13 cellular contexts compared by ENCODE assay signal in the genomic region with DNA sequence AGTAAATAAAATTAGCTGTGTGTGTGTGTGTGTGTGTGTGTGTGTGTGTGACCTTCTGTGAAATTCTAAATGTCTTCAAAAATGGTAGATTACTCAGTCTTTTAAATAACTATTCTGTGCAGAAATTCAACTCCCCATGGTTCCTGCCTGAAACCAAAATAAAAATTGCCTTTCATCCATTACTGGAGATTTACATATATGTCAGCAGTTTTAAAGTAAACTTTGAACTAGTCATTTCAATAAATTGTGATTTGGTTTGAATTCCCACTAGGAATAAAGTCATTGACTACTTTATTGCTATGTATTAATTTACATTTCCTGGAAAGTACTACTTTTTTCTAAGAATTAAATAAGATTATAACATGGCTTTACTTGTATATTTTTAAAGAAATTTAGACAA. TPM values are rescaled to one million over a fixed set of nuclear protein-coding genes. Genes with fewer than 3 reads are reported as not detected.
A peak's percentile ranks its signal among the peaks of the same experiment; 100 is the strongest.
DNase-seq lines count a peak whose midpoint lies in the region; ATAC-seq and TF ChIP-seq lines count a peak whose summit lies in the region.
"Had no signal": no experiment of that assay in that cellular context is flagged by ENCODE, and none has a peak within 500 bp of the region (broad histone marks: within the 10 kb centered on the region; RNA-seq: fewer than 3 reads in every experiment).

No MANE protein-coding gene starts in this region.

- intact Hi-C loops in activated CD4-positive, alpha-beta T cell treated with anti-CD3 and anti-CD28 coated beads for 36 hours (cut with DNase I, micrococcal nuclease): loop anchor here (1.0 to 10.0 kb wide), 9 partner anchors 22 to 708 kb away; a partner anchor contains a TSS
- intact Hi-C loops in PC-9 (cut with micrococcal nuclease; ENCODE audit: unreplicated experiment): loop anchor here (5.0 to 10.0 kb wide), 2 partner anchors 288 to 395 kb away; a partner anchor contains a TSS
- intact Hi-C loops in head of caudate nucleus (cut with DNase I): no loop called here

- H3K36me3 ChIP-seq in PC-9 (ENCODE audit: low read depth): peaks cover 53% of the 10 kb centered on the region
- H3K36me3 ChIP-seq in smooth muscle cell (ENCODE audit: low read depth): no peaks in the 10 kb centered on the region
- H3K36me3 ChIP-seq: lower lobe of right lung had no signal

- H3K27ac Mint-ChIP-seq in activated CD4-positive, alpha-beta T cell treated with anti-CD3 and anti-CD28 coated beads for 36 hours: peak overlapping the region; percentile 71
- H3K27ac Mint-ChIP-seq in chondrocyte (ENCODE audit: unreplicated experiment): peak overlapping the region; percentile 95

- H4K20me1 ChIP-seq in PC-9 (ENCODE audit: insufficient read depth) (no peaks in the 10 kb centered on the region), smooth muscle cell (ENCODE audit: low read depth) (peaks cover 57% of the 10 kb centered on the region)

- no peaks in the 10 kb centered on the region for H3K9me3 Mint-ChIP-seq in activated CD4-positive, alpha-beta T cell treated with anti-CD3 and anti-CD28 coated beads for 36 hours (ENCODE audit: low read depth)
- no peaks in the 10 kb centered on the region for H3K9me3 Mint-ChIP-seq in chondrocyte (ENCODE audit: low read depth)

- POLR2A ChIA-PET in activated CD4-positive, alpha-beta T cell treated with anti-CD3 and anti-CD28 coated beads for 36 hours (lab: Charles Lee): interaction anchor here (0.6 to 1.0 kb wide), 4 partner anchors 16 to 303 kb away, joined by 3 to 8 read pairs (median 4); no protein-coding TSS in a partner anchor
- POLR2A ChIA-PET in PC-9 (lab: Charles Lee; ENCODE audit: unreplicated experiment): interaction anchor here (0.7 kb wide), 2 partner anchors 15 to 126 kb away, joined by 3 to 6 read pairs; no protein-coding TSS in a partner anchor

- no peaks in the 10 kb centered on the region for H3K27me3 Mint-ChIP-seq in activated CD4-positive, alpha-beta T cell treated with anti-CD3 and anti-CD28 coated beads for 36 hours
- H3K27me3 Mint-ChIP-seq in chondrocyte (ENCODE audit: low read depth): no peaks in the 10 kb centered on the region

- no peak for DNase-seq in activated CD4-positive, alpha-beta T cell treated with anti-CD3 and anti-CD28 coated beads for 36 hours
- DNase-seq in activated CD4-positive, alpha-beta T cell treated with anti-CD3 and anti-CD28 coated beads for 48 hours: no peak
- no peak for DNase-seq in PC-9
- DNase-seq in chondrocyte (ENCODE audit: low spot score): no peak
- no peak for DNase-seq in smooth muscle cell (lab: John Stamatoyannopoulos, UW; ENCODE audit: unreplicated experiment)
- DNase-seq in ACHN: no peak
- no peak for DNase-seq in head of caudate nucleus
- DNase-seq: activated CD4-positive, alpha-beta T cell treated with anti-CD3 and anti-CD28 coated beads for 1 hour; anterior cingulate cortex; effector CD8-positive, alpha-beta T cell; lower lobe of right lung; NCI-H510A treated with DMSO at 0.1 percent for 48 hours had no signal

- in situ Hi-C loops in ACHN (cut with HindIII; ENCODE audit: low pct_ligation_motif_present, low pct_unique_long_range_greater_than_20kb, low sequenced_read_pairs): no loop called here

- H3K4me3 ChIP-seq in PC-9 (peak overlapping the region; percentile 36; the same call in 1 of the 2 replicates), smooth muscle cell (no peak overlapping the region)
- H3K4me3 ChIP-seq: lower lobe of right lung had no signal

- H3K27ac ChIP-seq in PC-9 (peak overlapping the region; percentile 99), smooth muscle cell (ENCODE audit: low read depth) (peak overlapping the region; percentile 99)
- H3K27ac ChIP-seq: lower lobe of right lung had no signal

- no peak for ATAC-seq in activated CD4-positive, alpha-beta T cell treated with anti-CD3 and anti-CD28 coated beads for 36 hours
- no peak for ATAC-seq in HG02852 (IDR thresholded peaks at IDR 0.05; ENCODE audit: unreplicated experiment)
- ATAC-seq: lower lobe of right lung had no signal

- H3F3A ChIP-seq in PC-9 (ENCODE audit: insufficient read depth, low read depth): peaks cover 55% of the 10 kb centered on the region
- H3F3A ChIP-seq in smooth muscle cell (ENCODE audit: low read depth): peaks cover 29% of the 10 kb centered on the region

- TF ChIP-seq CTCF in PC-9 (conservative IDR thresholded peaks at IDR 0.05) (no peak), chondrocyte (IDR thresholded peaks at IDR 0.05) (no peak), smooth muscle cell (IDR thresholded peaks at IDR 0.05; ENCODE audit: borderline replicate concordance, insufficient read depth, poor library complexity, severe bottlenecking) (no peak)

- H3K27me3 ChIP-seq in PC-9 (ENCODE audit: insufficient read depth, low read depth) (no peaks in the 10 kb centered on the region), smooth muscle cell (ENCODE audit: low read depth) (no peaks in the 10 kb centered on the region)

- BruUV-seq in PC-9 (replicated peaks; lab: Mats Ljungman, UMichigan): no TSS peak

- CTCF ChIA-PET in activated CD4-positive, alpha-beta T cell treated with anti-CD3 and anti-CD28 coated beads for 36 hours (lab: Charles Lee): interaction anchor here (0.6 to 5.9 kb wide), 6 partner anchors 9 to 317 kb away, joined by 3 to 80 read pairs (median 4); no protein-coding TSS in a partner anchor
- CTCF ChIA-PET in PC-9 (lab: Charles Lee): no interaction called here

- peaks cover 27% of the 10 kb centered on the region for H3K36me3 Mint-ChIP-seq in activated CD4-positive, alpha-beta T cell treated with anti-CD3 and anti-CD28 coated beads for 36 hours (ENCODE audit: low read depth)
- no peaks in the 10 kb centered on the region for H3K36me3 Mint-ChIP-seq in chondrocyte (ENCODE audit: low read depth)

- peak overlapping the region; percentile 97 for H3K9ac ChIP-seq in smooth muscle cell (ENCODE audit: low read depth)

- H3K4me1 Mint-ChIP-seq in activated CD4-positive, alpha-beta T cell treated with anti-CD3 and anti-CD28 coated beads for 36 hours: peaks cover 72% of the 10 kb centered on the region
- H3K4me1 Mint-ChIP-seq in chondrocyte (ENCODE audit: low read depth): peaks cover 48% of the 10 kb centered on the region

- peak overlapping the region; percentile 99 for H3K4me2 ChIP-seq in PC-9
- H3K4me2 ChIP-seq in smooth muscle cell: peak overlapping the region; percentile 89

- H3K4me1 ChIP-seq in PC-9 (replicated peaks; ENCODE audit: insufficient read depth): peaks cover 28% of the 10 kb centered on the region
- H3K4me1 ChIP-seq in smooth muscle cell (ENCODE audit: low read depth): peaks cover 27% of the 10 kb centered on the region

- H3K9me3 ChIP-seq in PC-9 (ENCODE audit: insufficient read depth, low read depth) (peaks cover 6% of the 10 kb centered on the region), smooth muscle cell (replicated peaks; ENCODE audit: low read depth) (no peaks in the 10 kb centered on the region)
- H3K9me3 ChIP-seq: lower lobe of right lung had no signal

- H3K79me2 ChIP-seq in PC-9 (ENCODE audit: low read depth) (peaks cover 90% of the 10 kb centered on the region), smooth muscle cell (ENCODE audit: low read depth) (peaks cover 81% of the 10 kb centered on the region)

- H3K4me3 Mint-ChIP-seq in activated CD4-positive, alpha-beta T cell treated with anti-CD3 and anti-CD28 coated beads for 36 hours: peak overlapping the region; percentile 21
- H3K4me3 Mint-ChIP-seq in chondrocyte (ENCODE audit: unreplicated experiment): no peak overlapping the region

- no peaks in the 10 kb centered on the region for H3K9me2 ChIP-seq in PC-9 (ENCODE audit: insufficient read depth)

- H2AFZ ChIP-seq in PC-9 (no peak overlapping the region), smooth muscle cell (ENCODE audit: low read depth) (no peak overlapping the region)

RNA-seq across cellular contexts. Expression of a gene that starts 5.3 kb away (rescaled TPM):
- 10 to 100 TPM; 17.0 to 17.4 TPM for total RNA-seq in activated CD4-positive, alpha-beta T cell treated with anti-CD3 and anti-CD28 coated beads for 36 hours
- total RNA-seq in PC-9 (2021) (48.0 and 52.3 TPM in 2 replicates), chondrocyte (37.1 to 62.1 TPM (median 38.8 TPM) in 3 replicates), smooth muscle cell (44.3 and 45.6 TPM in 2 replicates)
- polyA plus RNA-seq in smooth muscle cell: 36.8 and 43.1 TPM in 2 replicates
